In the genomic region with DNA sequence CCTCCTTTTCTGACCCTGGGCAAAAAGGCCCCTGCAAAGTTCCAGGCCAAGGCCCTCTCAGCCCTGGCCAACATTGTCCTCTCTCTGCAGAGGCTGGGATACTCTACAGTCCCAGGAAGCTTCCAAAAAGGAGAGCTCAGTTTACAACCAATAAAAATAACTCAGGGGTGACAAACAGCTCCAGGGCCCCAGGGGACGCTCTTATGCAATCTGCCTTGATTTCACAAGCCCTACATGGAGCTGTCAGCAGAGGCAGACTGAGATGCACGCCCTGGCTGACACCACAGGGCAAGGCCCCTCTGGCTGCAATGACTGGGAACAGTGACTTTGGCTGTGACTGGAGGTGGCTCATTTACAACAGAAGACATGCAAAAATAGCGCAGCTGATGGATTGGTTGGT, we compare ENCODE assay signal across 8 cellular contexts.
DNase-seq lines count a peak whose midpoint lies in the region; ATAC-seq and TF ChIP-seq lines count a peak whose summit lies in the region.

No MANE protein-coding gene starts in this region.

- TF ChIP-seq POLR2A in NB4 (IDR thresholded peaks at IDR 0.05; ENCODE audit: extremely low read depth, insufficient read length) (no peak), GM18505 (IDR thresholded peaks at IDR 0.05; ENCODE audit: borderline replicate concordance, extremely low read depth, insufficient read depth, insufficient read length) (no peak)

- H3K27ac Mint-ChIP-seq in endodermal cell: no peak overlapping the region
- no peak overlapping the region for H3K27ac Mint-ChIP-seq in naive thymus-derived CD4-positive, alpha-beta T cell

- CTCF ChIA-PET in naive thymus-derived CD4-positive, alpha-beta T cell (lab: Charles Lee): interaction anchor here (0.6 kb wide), 1 partner anchor 195 kb away, joined by 3 read pairs; no protein-coding TSS in a partner anchor

- no peaks in the 10 kb centered on the region for H3K27me3 ChIP-seq in endodermal cell (ENCODE audit: control insufficient read depth, insufficient read depth, low read length, poor library complexity, severe bottlenecking)
- H3K27me3 ChIP-seq in naive thymus-derived CD4-positive, alpha-beta T cell (ENCODE audit: control insufficient read depth in 2 of 2, insufficient read depth in 2 of 2, low read length in 2 of 2): no peaks in the 10 kb centered on the region

- H3K27me3 Mint-ChIP-seq in endodermal cell (ENCODE audit: insufficient read depth): peaks cover 1% of the 10 kb centered on the region
- H3K27me3 Mint-ChIP-seq in naive thymus-derived CD4-positive, alpha-beta T cell: no peaks in the 10 kb centered on the region

- POLR2A ChIA-PET in naive thymus-derived CD4-positive, alpha-beta T cell (lab: Charles Lee): no interaction called here

- 40 to 53% methylated on average over 2 to 3 of the region's 3 CpGs for WGBS in endodermal cell (ENCODE audit: insufficient coverage in 1 of 2, insufficient read length in 1 of 2), 2 experiments

- no peaks in the 10 kb centered on the region for H3K4me1 Mint-ChIP-seq in endodermal cell
- H3K4me1 Mint-ChIP-seq in naive thymus-derived CD4-positive, alpha-beta T cell: peaks cover 8 to 14% (median 9%) of the 10 kb centered on the region in 7 donors

- H3K4me3 ChIP-seq in NB4 (ENCODE audit: low read depth, low read length) (no peak overlapping the region), endodermal cell (ENCODE audit: low read length) (no peak overlapping the region)
- no peak overlapping the region for H3K4me3 ChIP-seq in naive thymus-derived CD4-positive, alpha-beta T cell (ENCODE audit: low read length)

- H3K9me3 Mint-ChIP-seq in endodermal cell: no peaks in the 10 kb centered on the region
- peaks cover 0 to 3% (median 0%) of the 10 kb centered on the region in 11 donors for H3K9me3 Mint-ChIP-seq in naive thymus-derived CD4-positive, alpha-beta T cell

- DNase-seq in Caki2 (ENCODE audit: low read depth) (peak; percentile 47), NB4 (ENCODE audit: low read depth) (peak; percentile 100), endodermal cell (peak; percentile 91), NCI-H1105 treated with DMSO at 0.1 percent for 48 hours (lab: John Stamatoyannopoulos, UW) (no peak)
- no peak for DNase-seq in naive thymus-derived CD4-positive, alpha-beta T cell

- no peak overlapping the region for H3K27ac ChIP-seq in endodermal cell (ENCODE audit: low read depth, low read length)
- H3K27ac ChIP-seq in naive thymus-derived CD4-positive, alpha-beta T cell (ENCODE audit: low read depth, low read length): no peak overlapping the region

- no peaks in the 10 kb centered on the region for H3K4me1 ChIP-seq in endodermal cell (ENCODE audit: control insufficient read depth, insufficient read depth, low read length)
- H3K4me1 ChIP-seq in naive thymus-derived CD4-positive, alpha-beta T cell (ENCODE audit: control insufficient read depth in 2 of 2, insufficient read depth in 2 of 2, low read length in 2 of 2): no peaks in the 10 kb centered on the region

- in situ Hi-C loops in Caki2 (cut with HindIII; ENCODE audit: low pct_unique_long_range_greater_than_20kb, low sequenced_read_pairs): no loop called here

- peak; percentile 81 for ATAC-seq in naive thymus-derived CD4-positive, alpha-beta T cell
- ATAC-seq in GM18505 (IDR thresholded peaks at IDR 0.05; ENCODE audit: unreplicated experiment) (no peak), HG02840 (IDR thresholded peaks at IDR 0.05; ENCODE audit: low FRiP score, unreplicated experiment) (no peak), GM18858 (IDR thresholded peaks at IDR 0.05; ENCODE audit: unreplicated experiment) (no peak)

- TF ChIP-seq CTCF in NB4 (IDR thresholded peaks at IDR 0.05; ENCODE audit: low read depth, low read length) (no peak), endodermal cell (conservative IDR thresholded peaks at IDR 0.05) (peak; percentile 52)

- H3K9me3 ChIP-seq in endodermal cell (ENCODE audit: control insufficient read depth, low read length): no peaks in the 10 kb centered on the region
- no peaks in the 10 kb centered on the region for H3K9me3 ChIP-seq in naive thymus-derived CD4-positive, alpha-beta T cell (ENCODE audit: control insufficient read depth in 2 of 3, low read length in 3 of 3)

- H3K36me3 Mint-ChIP-seq in endodermal cell (ENCODE audit: low read depth): no peaks in the 10 kb centered on the region
- H3K36me3 Mint-ChIP-seq in naive thymus-derived CD4-positive, alpha-beta T cell: no peaks in the 10 kb centered on the region

- intact Hi-C loops in naive thymus-derived CD4-positive, alpha-beta T cell (cut with micrococcal nuclease): no loop called here

- H3K36me3 ChIP-seq in endodermal cell (ENCODE audit: control insufficient read depth, insufficient read depth, low read length): no peaks in the 10 kb centered on the region
- H3K36me3 ChIP-seq in naive thymus-derived CD4-positive, alpha-beta T cell (ENCODE audit: control insufficient read depth in 2 of 3, insufficient read depth in 3 of 3, low read length in 3 of 3): no peaks in the 10 kb centered on the region

- no peak overlapping the region for H3K9ac ChIP-seq in endodermal cell (ENCODE audit: extremely low read depth, low read length, poor library complexity, severe bottlenecking)

- no peak overlapping the region for H3K4me3 Mint-ChIP-seq in endodermal cell
- no peak overlapping the region for H3K4me3 Mint-ChIP-seq in naive thymus-derived CD4-positive, alpha-beta T cell

Comparison
In these comparisons a context has a peak if more than half of its experiments do, and no peak if none do; other contexts are left out.
1. DNase-seq: peak in Caki2 (single experiment), NB4 (single experiment) and endodermal cell (single experiment); none in naive thymus-derived CD4-positive, alpha-beta T cell (0 of 9) and NCI-H1105 treated with DMSO at 0.1 percent for 48 hours (single experiment).